In genomic region chr7:131327626-131328386, GRCh38 we compare ENCODE assay signal across 1 cellular context.
TF ChIP-seq lines count a peak whose summit lies in the region.

TSS of gene MKLN1 (plus strand) at chr7:131327876. CDS start at chr7:131327900, 24 bp downstream.

TF ChIP-seq in K562, 482 proteins besides CTCF, POLR2A, EP300 and RAD21 (continued from another document and continues in another):
- no peak for TF ChIP-seq NR0B1 (IDR thresholded peaks at IDR 0.05; ENCODE audit: partially characterized antibody)
- peak; percentile 76 for TF ChIP-seq SIN3B (IDR thresholded peaks at IDR 0.05; ENCODE audit: low read depth)
- peak; percentile 80 for TF ChIP-seq ZNF589 (CRISPR knock-in tag; IDR thresholded peaks at IDR 0.05; ENCODE audit: low read depth)
- no peak for TF ChIP-seq ZC3H11A (IDR thresholded peaks at IDR 0.05; ENCODE audit: low read depth, low read length)
- peak; percentile 81 for TF ChIP-seq EP400 (IDR thresholded peaks at IDR 0.05)
- peak; percentile 78 for TF ChIP-seq OTX1 (CRISPR knock-in tag; IDR thresholded peaks at IDR 0.05)
- TF ChIP-seq MYNN (IDR thresholded peaks at IDR 0.05) = no peak; the same call in 1 of the 2 replicates
- no peak for TF ChIP-seq MYNN (CRISPR knock-in tag; IDR thresholded peaks at IDR 0.05)
- TF ChIP-seq NFIX (CRISPR knock-in tag; IDR thresholded peaks at IDR 0.05; ENCODE audit: low read depth) = no peak
- no peak for TF ChIP-seq RNF219 (CRISPR knock-in tag; IDR thresholded peaks at IDR 0.05)
- peak; percentile 70; a peak in 2 of 4 replicates for TF ChIP-seq UBTF (IDR thresholded peaks at IDR 0.05; ENCODE audit: borderline replicate concordance in 1 of 2, low read depth in 2 of 2, low read length in 2 of 2)
- no peak for TF ChIP-seq SRSF7 (optimal IDR thresholded peaks at IDR 0.05; ENCODE audit: low read depth, low read length)
- TF ChIP-seq TAF9B (IDR thresholded peaks at IDR 0.05; ENCODE audit: partially characterized antibody) = peak; percentile 97
- TF ChIP-seq ESRRA (IDR thresholded peaks at IDR 0.05; ENCODE audit: borderline replicate concordance, low read depth) = no peak; the same call in none of the 2 replicates
- TF ChIP-seq NFATC3 (IDR thresholded peaks at IDR 0.05) = no peak
- peak; percentile 86 for TF ChIP-seq ZBTB33 (CRISPR knock-in tag; IDR thresholded peaks at IDR 0.05)
- peak; percentile 62; the same call in 1 of the 2 replicates for TF ChIP-seq NKRF (IDR thresholded peaks at IDR 0.05; ENCODE audit: borderline replicate concordance)
- TF ChIP-seq MCM3 (IDR thresholded peaks at IDR 0.05) = no peak
- no peak for TF ChIP-seq IRF9 (tag; IDR thresholded peaks at IDR 0.05)
- peak; percentile 5; the same call in 1 of the 2 replicates for TF ChIP-seq RAD51 (IDR thresholded peaks at IDR 0.05; ENCODE audit: borderline replicate concordance, low read depth)
- no peak; the same call in 1 of the 2 replicates for TF ChIP-seq ELF1 (tag; IDR thresholded peaks at IDR 0.05)
- peak; percentile 61 for TF ChIP-seq SMAD4 (CRISPR knock-in tag; conservative IDR thresholded peaks at IDR 0.05)
- peak; percentile 42 for TF ChIP-seq BRD9 (IDR thresholded peaks at IDR 0.05; ENCODE audit: low read depth, partially characterized antibody)
- no peak for TF ChIP-seq ZNF140 (CRISPR knock-in tag; IDR thresholded peaks at IDR 0.05)
- peak; percentile 62; the same call in 1 of the 2 replicates for TF ChIP-seq THAP7 (CRISPR knock-in tag; IDR thresholded peaks at IDR 0.05)
- TF ChIP-seq ZKSCAN1 (IDR thresholded peaks at IDR 0.05; ENCODE audit: low read depth, low read length) = peak; percentile 58; the same call in 1 of the 2 replicates
- TF ChIP-seq CBX3 (IDR thresholded peaks at IDR 0.05; ENCODE audit: borderline replicate concordance in 1 of 2, low read length in 2 of 2) = 0 out of 3 replicates have a peak, but pooled peaks of 1 of the 2 experiments have one; percentile 50
- TF ChIP-seq ESRRB (CRISPR knock-in tag; IDR thresholded peaks at IDR 0.05; ENCODE audit: borderline replicate concordance) = no peak
- TF ChIP-seq ARID1B (IDR thresholded peaks at IDR 0.05) = no peak
- peak; percentile 45; the same call in 1 of the 2 replicates for TF ChIP-seq CREB3L1 (IDR thresholded peaks at IDR 0.05; ENCODE audit: borderline replicate concordance, low read depth)
- no peak for TF ChIP-seq ZNF318 (IDR thresholded peaks at IDR 0.05; ENCODE audit: borderline replicate concordance in 1 of 2, low read depth in 1 of 2)
- TF ChIP-seq SIRT6 (IDR thresholded peaks at IDR 0.05; ENCODE audit: low read depth, low read length) = no peak
- TF ChIP-seq ZNF740 (CRISPR knock-in tag; IDR thresholded peaks at IDR 0.05) = peak; percentile 84; the same call in 1 of the 2 replicates
- no peak for TF ChIP-seq ZNF740 (tag; IDR thresholded peaks at IDR 0.05)
